In the genomic region with DNA sequence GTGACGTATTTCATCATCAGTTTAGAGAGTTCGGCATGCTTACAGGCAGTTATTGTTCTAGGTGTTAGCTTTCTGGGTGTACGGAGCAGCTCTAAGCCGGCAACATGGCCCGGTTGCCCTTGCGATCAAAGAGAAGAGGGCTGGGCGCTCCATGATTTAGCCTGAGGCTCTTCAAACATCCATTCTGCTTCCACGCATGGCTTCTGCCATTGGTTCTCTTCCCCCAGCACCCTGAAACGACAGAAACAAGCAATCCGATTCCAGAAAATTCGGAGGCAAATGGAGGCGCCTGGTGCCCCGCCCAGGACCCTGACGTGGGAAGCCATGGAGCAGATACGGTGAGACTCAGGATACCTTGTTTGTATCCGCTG, we compare ENCODE assay signal across 8 cellular contexts. TPM values are rescaled to one million over a fixed set of nuclear protein-coding genes. Genes with fewer than 3 reads are reported as not detected.
DNase-seq lines count a peak whose midpoint lies in the region; ATAC-seq and TF ChIP-seq lines count a peak whose summit lies in the region.

No MANE protein-coding gene starts in this region.

- H3K4me1 ChIP-seq in HAP-1 (peaks cover 21% of the 10 kb centered on the region), neutrophil (ENCODE audit: control insufficient read depth in 1 of 2, insufficient read depth in 1 of 2, low read depth in 1 of 2, low read length in 1 of 2) (peaks cover 26 to 28% of the 10 kb centered on the region in 2 experiments), upper lobe of right lung (peaks cover 46% of the 10 kb centered on the region)

- H3K36me3 ChIP-seq in HAP-1 (replicated peaks) (peaks cover 25% of the 10 kb centered on the region), neutrophil (peaks cover 12% of the 10 kb centered on the region), upper lobe of right lung (peaks cover 34% of the 10 kb centered on the region)

- ATAC-seq in upper lobe of right lung (peak; percentile 23), HG02970 (IDR thresholded peaks at IDR 0.05; ENCODE audit: low FRiP score, unreplicated experiment) (no peak)

- H3K9me3 ChIP-seq in HAP-1 (no peaks in the 10 kb centered on the region), neutrophil (no peaks in the 10 kb centered on the region), upper lobe of right lung (no peaks in the 10 kb centered on the region)

- H3K27ac ChIP-seq in neutrophil: peak overlapping the region; percentile 90
- H3K27ac ChIP-seq in upper lobe of right lung: peak overlapping the region; percentile 94

- DNase-seq in DMS79 treated with DMSO at 0.1 percent for 48 hours (lab: John Stamatoyannopoulos, UW) (peak; percentile 62), HAP-1 (ENCODE audit: low spot score in 2 of 2) (peak; percentile 26 to 63), NCI-H2227 (lab: John Stamatoyannopoulos, UW; ENCODE audit: unreplicated experiment) (peak; percentile 35), fibroblast of villous mesenchyme (ENCODE audit: low read depth) (peak; percentile 37), upper lobe of right lung (peak; percentile 72)
- DNase-seq in activated T-cell treated with anti-CD3 and anti-CD28 coated beads, Interleukin-2, amount 50 U/mL, for 48 hours: peak; percentile 61 to 66

- TF ChIP-seq CTCF in fibroblast of villous mesenchyme (IDR thresholded peaks at IDR 0.05; ENCODE audit: insufficient read depth, low read depth, low read length): no peak
- no peak for TF ChIP-seq CTCF in neutrophil (IDR thresholded peaks at IDR 0.05)
- TF ChIP-seq CTCF in upper lobe of right lung (IDR thresholded peaks at IDR 0.05): no peak

- H3K4me3 ChIP-seq in HAP-1: peak overlapping the region; percentile 90
- H3K4me3 ChIP-seq in fibroblast of villous mesenchyme (ENCODE audit: low read depth, low read length): peak overlapping the region; percentile 93
- H3K4me3 ChIP-seq in neutrophil (ENCODE audit: low read depth in 1 of 2, low read length in 1 of 2): peak overlapping the region; percentile 85 to 88
- H3K4me3 ChIP-seq in upper lobe of right lung: peak overlapping the region; percentile 92

- H3K27me3 ChIP-seq in HAP-1 (ENCODE audit: low read depth) (no peaks in the 10 kb centered on the region), neutrophil (no peaks in the 10 kb centered on the region), upper lobe of right lung (no peaks in the 10 kb centered on the region)

- intact Hi-C loops in upper lobe of right lung (cut with DNase I): no loop called here

- in situ Hi-C loops in HAP-1 (cut with MboI; ENCODE audit: low sequenced_read_pairs): no loop called here

RNA-seq across cellular contexts. Expression of a gene that starts 0.6 kb away (rescaled TPM):
- total RNA-seq in fibroblast of villous mesenchyme: 72.2 and 88.9 TPM in 2 replicates
- 75.0 TPM for total RNA-seq in upper lobe of right lung

RNA-seq across cellular contexts. Expression of a gene that starts 16.7 kb away (rescaled TPM):
- total RNA-seq in fibroblast of villous mesenchyme: under 0.01 and 0.32 TPM in 2 replicates
- not detected for total RNA-seq in upper lobe of right lung

RNA-seq across cellular contexts. Expression of a gene that starts 32.0 kb away (rescaled TPM):
- total RNA-seq in fibroblast of villous mesenchyme (5.2 and 5.6 TPM in 2 replicates), upper lobe of right lung (11.2 TPM)

RNA-seq across cellular contexts. Expression of a gene that starts 32.3 kb away (rescaled TPM):
- total RNA-seq in fibroblast of villous mesenchyme (19.0 and 31.2 TPM in 2 replicates), upper lobe of right lung (62.8 TPM)
